Comparison of ENCODE assay signal across 9 cellular contexts in genomic region chr5:128537999-128538248, GRCh38. TPM values are rescaled to one million over a fixed set of nuclear protein-coding genes. Genes with fewer than 3 reads are reported as not detected.
DNase-seq lines count a peak whose midpoint lies in the region; ATAC-seq and TF ChIP-seq lines count a peak whose summit lies in the region.
"Had no signal": no experiment of that assay in that cellular context is flagged by ENCODE, and none has a peak within 500 bp of the region (broad histone marks: within the 10 kb centered on the region; RNA-seq: fewer than 3 reads in every experiment).

TSS of gene FBN2 (minus strand) at chr5:128538245. CDS start at chr5:128537603, 642 bp downstream.

- POLR2A ChIA-PET in activated CD4-positive, alpha-beta T cell treated with anti-CD3 and anti-CD28 coated beads for 36 hours (lab: Charles Lee): no interaction called here

- H3K36me3 Mint-ChIP-seq in activated CD4-positive, alpha-beta T cell treated with anti-CD3 and anti-CD28 coated beads for 36 hours (ENCODE audit: low read depth): no peaks in the 10 kb centered on the region

- peak within 1 kb of the TSS; percentile 92 for H3K4me2 ChIP-seq in mesenchymal stem cell (ENCODE audit: low read length, poor library complexity, severe bottlenecking)

- CTCF ChIA-PET in activated CD4-positive, alpha-beta T cell treated with anti-CD3 and anti-CD28 coated beads for 36 hours (lab: Charles Lee): no interaction called here

- peak within 1 kb of the TSS; percentile 81 to 93 for H3K18ac ChIP-seq in mesenchymal stem cell (ENCODE audit: low read depth in 1 of 2, low read length in 2 of 2)

- H2BK5ac ChIP-seq in mesenchymal stem cell (ENCODE audit: low read depth, low read length, poor library complexity, severe bottlenecking): peak within 1 kb of the TSS; percentile 96

- DNase-seq in choroid plexus epithelial cell (ENCODE audit: low read depth) (no peak), mesenchymal stem cell (no peak), NCI-H524 treated with DMSO at 0.1 percent for 48 hours (lab: John Stamatoyannopoulos, UW) (no peak), NOMO-1 treated with DMSO at 0.1 percent for 48 hours (lab: John Stamatoyannopoulos, UW; ENCODE audit: unreplicated experiment) (no peak)
- DNase-seq in activated CD4-positive, alpha-beta T cell treated with anti-CD3 and anti-CD28 coated beads for 36 hours: no peak

- H3K79me1 ChIP-seq in mesenchymal stem cell (replicated peaks; ENCODE audit: low read length, poor library complexity, severe bottlenecking): peaks cover 3% of the 10 kb centered on the region

- H2BK120ac ChIP-seq in mesenchymal stem cell (ENCODE audit: low read depth, low read length): no peak within 1 kb of the TSS

- H2AFZ ChIP-seq in mesenchymal stem cell (ENCODE audit: low read depth, low read length): peak within 1 kb of the TSS; percentile 89

- H4K91ac ChIP-seq in mesenchymal stem cell (ENCODE audit: low read length): peak within 1 kb of the TSS; percentile 87

- H3K14ac ChIP-seq in mesenchymal stem cell (ENCODE audit: low read length in 2 of 2): peak within 1 kb of the TSS in 1 of 2 experiments; percentile 97

- no peak for TF ChIP-seq CTCF in choroid plexus epithelial cell (conservative IDR thresholded peaks at IDR 0.05; ENCODE audit: low read depth, low read length)

- H3K27me3 ChIP-seq in mesenchymal stem cell (ENCODE audit: control insufficient read depth in 1 of 2, insufficient read depth in 1 of 2, low read length in 2 of 2) (peaks cover 0 to 7% of the 10 kb centered on the region in 2 experiments), thymus (ENCODE audit: control insufficient read depth, insufficient read depth) (peaks cover 33% of the 10 kb centered on the region)

- intact Hi-C loops in activated CD4-positive, alpha-beta T cell treated with anti-CD3 and anti-CD28 coated beads for 36 hours (cut with DNase I, micrococcal nuclease): no loop called here

- H3K23ac ChIP-seq in mesenchymal stem cell (ENCODE audit: low read length in 2 of 2): peak within 1 kb of the TSS in 1 of 2 experiments; percentile 97

- peaks cover 36% of the 10 kb centered on the region for H3K27me3 Mint-ChIP-seq in activated CD4-positive, alpha-beta T cell treated with anti-CD3 and anti-CD28 coated beads for 36 hours

- H3K9ac ChIP-seq in mesenchymal stem cell (ENCODE audit: low read length): peak within 1 kb of the TSS; percentile 81

- H3K4me3 Mint-ChIP-seq in activated CD4-positive, alpha-beta T cell treated with anti-CD3 and anti-CD28 coated beads for 36 hours: no peak within 1 kb of the TSS

- under 1% methylated on average over 26 of the region's 26 CpGs for WGBS in mesenchymal stem cell
- WGBS in thymus: 2% methylated on average over 26 of the region's 26 CpGs

- H3K9me3 Mint-ChIP-seq in activated CD4-positive, alpha-beta T cell treated with anti-CD3 and anti-CD28 coated beads for 36 hours (ENCODE audit: low read depth): no peaks in the 10 kb centered on the region

- H3K4me1 Mint-ChIP-seq in activated CD4-positive, alpha-beta T cell treated with anti-CD3 and anti-CD28 coated beads for 36 hours: peaks cover 2% of the 10 kb centered on the region

- H3K27ac ChIP-seq in mesenchymal stem cell (ENCODE audit: low read length, poor library complexity, severe bottlenecking): peak within 1 kb of the TSS; percentile 75
- H3K27ac ChIP-seq in thymus (ENCODE audit: low read depth): no peak within 1 kb of the TSS

- H3K4me3 ChIP-seq in choroid plexus epithelial cell (ENCODE audit: low read depth, low read length): peak within 1 kb of the TSS; percentile 81
- peak within 1 kb of the TSS; percentile 81 to 84 for H3K4me3 ChIP-seq in mesenchymal stem cell (ENCODE audit: insufficient read depth in 1 of 2, low read depth in 1 of 2, low read length in 2 of 2)
- peak within 1 kb of the TSS; percentile 31 for H3K4me3 ChIP-seq in thymus (ENCODE audit: low read length)

- H2AK5ac ChIP-seq in mesenchymal stem cell (ENCODE audit: low read length, severe bottlenecking): no peak within 1 kb of the TSS

- H2BK15ac ChIP-seq in mesenchymal stem cell (ENCODE audit: low read depth, poor library complexity, severe bottlenecking): peak within 1 kb of the TSS; percentile 97

- H3K9me3 ChIP-seq in mesenchymal stem cell (ENCODE audit: control insufficient read depth, low read length): peaks cover 1% of the 10 kb centered on the region
- peaks cover 3% of the 10 kb centered on the region for H3K9me3 ChIP-seq in thymus (ENCODE audit: control insufficient read depth)

- H3K36me3 ChIP-seq in mesenchymal stem cell (ENCODE audit: control insufficient read depth in 1 of 2, insufficient read depth in 2 of 2, low read depth in 1 of 2, low read length in 2 of 2): peaks cover 0 to 4% of the 10 kb centered on the region in 2 experiments
- no peaks in the 10 kb centered on the region for H3K36me3 ChIP-seq in thymus (ENCODE audit: control insufficient read depth, insufficient read depth)

- H3K4me1 ChIP-seq in mesenchymal stem cell (ENCODE audit: control insufficient read depth, insufficient read depth, low read depth, low read length): peaks cover 9% of the 10 kb centered on the region
- H3K4me1 ChIP-seq in thymus (ENCODE audit: control insufficient read depth, insufficient read depth, low read length): no peaks in the 10 kb centered on the region

- H2BK12ac ChIP-seq in mesenchymal stem cell (ENCODE audit: low read length in 2 of 2): peak within 1 kb of the TSS in 1 of 2 experiments; percentile 67

- H3K4ac ChIP-seq in mesenchymal stem cell (ENCODE audit: low read depth in 1 of 2, low read length in 2 of 2): peak within 1 kb of the TSS in 1 of 2 experiments; percentile 68

- H4K8ac ChIP-seq in mesenchymal stem cell (ENCODE audit: low read length): peak within 1 kb of the TSS; percentile 63

- no peak within 1 kb of the TSS for H3K27ac Mint-ChIP-seq in activated CD4-positive, alpha-beta T cell treated with anti-CD3 and anti-CD28 coated beads for 36 hours

- ATAC-seq in HG03342 (IDR thresholded peaks at IDR 0.05; ENCODE audit: unreplicated experiment): peak; percentile 42
- no peak for ATAC-seq in GM21717 (IDR thresholded peaks at IDR 0.05; ENCODE audit: unreplicated experiment)
- no peak for ATAC-seq in activated CD4-positive, alpha-beta T cell treated with anti-CD3 and anti-CD28 coated beads for 36 hours
- ATAC-seq: activated CD4-positive, CD25-positive, alpha-beta regulatory T cell treated with anti-CD3 and anti-CD28 coated beads, Interleukin-2, amount 50 U/mL, for 24 hours had no signal

RNA-seq across cellular contexts. Expression of gene FBN2, which starts in this region (rescaled TPM):
- polyA plus RNA-seq in mesenchymal stem cell (2013, experiment 1 of 2): 32.9 TPM
- polyA plus RNA-seq in mesenchymal stem cell (2013, experiment 2 of 2): 29.4 TPM
- polyA plus RNA-seq in thymus: 0.23 TPM
- not detected for total RNA-seq in activated CD4-positive, alpha-beta T cell treated with anti-CD3 and anti-CD28 coated beads for 36 hours

Comparison
In these comparisons a context has a peak if more than half of its experiments do, and no peak if none do; other contexts are left out.
1. H3K4me3 ChIP-seq: peak in every context shown above with its lines; median percentile 82 in mesenchymal stem cell; 81 in choroid plexus epithelial cell; 31 in thymus.